In the genomic region with DNA sequence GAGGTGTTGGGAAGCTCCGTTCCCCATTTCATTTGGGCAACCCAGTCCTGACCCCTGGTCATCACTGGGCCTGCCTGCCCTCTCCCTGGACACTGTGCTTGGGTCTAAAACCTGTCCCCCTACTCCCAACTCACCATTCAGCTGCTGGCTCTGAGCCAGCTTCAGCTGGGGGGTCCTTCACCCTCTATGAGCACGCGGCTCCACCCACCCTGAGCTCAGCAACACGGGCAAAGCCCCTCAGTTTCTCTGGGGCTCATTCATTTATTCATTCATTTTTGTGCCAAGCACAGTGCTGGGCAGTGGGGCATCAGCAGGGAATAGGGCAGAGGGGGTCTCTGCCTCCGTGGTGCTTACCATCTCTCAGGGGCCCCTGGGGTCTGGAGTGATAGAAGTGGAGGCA, we compare ENCODE assay signal across 18 cellular contexts.
DNase-seq lines count a peak whose midpoint lies in the region; ATAC-seq, FAIRE-seq and TF ChIP-seq lines count a peak whose summit lies in the region.
"Had no signal": no experiment of that assay in that cellular context is flagged by ENCODE, and none has a peak within 500 bp of the region (broad histone marks: within the 10 kb centered on the region; RNA-seq: fewer than 3 reads in every experiment).

No MANE protein-coding gene starts in this region.

- no peak overlapping the region for H3K4me2 ChIP-seq in HepG2 (ENCODE audit: low read depth, low read length)
- H3K4me2 ChIP-seq: PC-9 had no signal

- CTCF ChIA-PET in GM10248 (lab: Yijun Ruan, JAX) (no interaction called here), HepG2 (lab: Yijun Ruan, JAX; ENCODE audit: low intra/inter-chr PET ratio, low total read pairs) (no interaction called here)

- H4K20me1 ChIP-seq in HepG2 (ENCODE audit: insufficient read depth, low read length), result no peaks in the 10 kb centered on the region

- H3K4me3 ChIP-seq in lung (no peak overlapping the region), HepG2 (replicated peaks in 1 of 3; ENCODE audit: insufficient read depth in 1 of 3, low read depth in 2 of 3, low read length in 3 of 3) (no peak overlapping the region)
- H3K4me3 ChIP-seq: PC-9, SJSA1 had no signal

- peaks cover 0 to 6% of the 10 kb centered on the region in 2 donors for H3K9me3 ChIP-seq in lung (ENCODE audit: control insufficient read depth in 2 of 2, insufficient read depth in 1 of 2, low read length in 1 of 2)
- no peaks in the 10 kb centered on the region for H3K9me3 ChIP-seq in HepG2 (ENCODE audit: low read length)
- H3K9me3 ChIP-seq: BE2C, SJSA1 had no signal

- H3K9ac ChIP-seq in HepG2 (ENCODE audit: insufficient read depth, low read depth, low read length), result no peak overlapping the region

- H3K36me3 ChIP-seq in lung (ENCODE audit: control insufficient read depth in 2 of 2, insufficient read depth in 2 of 2, low read length in 2 of 2), result no peaks in the 10 kb centered on the region
- H3K36me3 ChIP-seq in HepG2 (replicated peaks in 1 of 2; ENCODE audit: control insufficient read depth in 1 of 2, insufficient read depth in 2 of 2, low read length in 2 of 2), result no peaks in the 10 kb centered on the region
- H3K36me3 ChIP-seq: BE2C, SJSA1 had no signal

- FAIRE-seq in HepG2 (lab: Jason Lieb, UNC), result no peak

- TF ChIP-seq POLR2A in HepG2 (IDR thresholded peaks at IDR 0.05; ENCODE audit: insufficient read depth in 1 of 2, low read depth in 2 of 2, low read length in 2 of 2), result no peak

- H3K4me3 Mint-ChIP-seq in type B pancreatic cell, result no peak overlapping the region
- H3K4me3 Mint-ChIP-seq: CD4-positive, alpha-beta T cell had no signal

- peak; percentile 2 for DNase-seq in GM10248 (ENCODE audit: extremely low spot score)
- DNase-seq in activated CD8-positive, alpha-beta memory T cell treated with anti-CD3 and anti-CD28 coated beads, Interleukin-2, amount 50 U/mL, for 48 hours, result peak; percentile 4
- peak; percentile 16 for DNase-seq in lung (ENCODE audit: low spot score)
- DNase-seq in type B pancreatic cell (ENCODE audit: extremely low spot score, unreplicated experiment), result peak; percentile 36
- DNase-seq in activated CD4-positive, CD25-positive, alpha-beta regulatory T cell treated with anti-CD3 and anti-CD28 coated beads, Interleukin-2, amount 50 U/mL, for 72 hours, result no peak
- no peak for DNase-seq in Ammon's horn (ENCODE audit: low spot score)
- no peak for DNase-seq in HepG2 (ENCODE audit: low spot score)
- DNase-seq: BE2C; Calu3; CD4-positive, alpha-beta T cell; DMS79; HCEC 1CT; KBM-7; NCI-H1048; NCI-H510A treated with DMSO at 0.1 percent for 48 hours; NCI-H82; PC-9 had no signal

- POLR2A ChIA-PET in GM10248 (lab: Yijun Ruan, JAX), result no interaction called here
- POLR2A ChIA-PET in HepG2 (lab: Yijun Ruan, JAX), result no interaction called here

- no peak for TF ChIP-seq EP300 in HepG2 (IDR thresholded peaks at IDR 0.05; ENCODE audit: low read depth in 2 of 2, low read length in 2 of 2)
- TF ChIP-seq EP300 in HepG2 (CRISPR knock-in tag; IDR thresholded peaks at IDR 0.05; ENCODE audit: borderline replicate concordance), result no peak

- H3K4me1 Mint-ChIP-seq in type B pancreatic cell (ENCODE audit: unreplicated experiment), result no peaks in the 10 kb centered on the region

- H3K27ac ChIP-seq in lung (ENCODE audit: low read depth in 1 of 2, low read length in 1 of 2) (no peak overlapping the region), HepG2 (ENCODE audit: extremely low read length, insufficient read depth, low read length) (no peak overlapping the region)
- H3K27ac ChIP-seq: PC-9, SJSA1 had no signal

- peaks cover 53% of the 10 kb centered on the region for H3K27me3 Mint-ChIP-seq in type B pancreatic cell

- no peak for TF ChIP-seq CTCF in GM10248 (IDR thresholded peaks at IDR 0.05; ENCODE audit: control extremely low read depth, extremely low read depth, low read depth, missing control alignments)
- no peak for TF ChIP-seq CTCF in lung (IDR thresholded peaks at IDR 0.05; ENCODE audit: control extremely low read depth, extremely low read depth)
- no peak for TF ChIP-seq CTCF in type B pancreatic cell (conservative IDR thresholded peaks at IDR 0.05)
- TF ChIP-seq CTCF in HepG2 (CRISPR knock-in tag; IDR thresholded peaks at IDR 0.05), result no peak

- intact Hi-C loops in HepG2 (cut with micrococcal nuclease; ENCODE audit: unreplicated experiment), result no loop called here

- no peaks in the 10 kb centered on the region for H3K79me2 ChIP-seq in HepG2 (ENCODE audit: insufficient read depth, low read length)

- H3K9me3 Mint-ChIP-seq in type B pancreatic cell, result no peaks in the 10 kb centered on the region
- H3K9me3 Mint-ChIP-seq: CD4-positive, alpha-beta T cell had no signal

- 77 to 87% methylated on average over 5 of the region's 5 CpGs for WGBS in lung, 2 donors
- WGBS in HepG2 (ENCODE audit: low lambda C conversion rate), result 11% methylated on average over 5 of the region's 5 CpGs

- BruUV-seq in HepG2 (replicated peaks; lab: Mats Ljungman, UMichigan), result no TSS peak

- in situ Hi-C loops in HepG2 (cut with HindIII; ENCODE audit: extremely low pct_ligation_motif_present, low pct_unique_long_range_greater_than_20kb), result no loop called here

- no peak overlapping the region for H3K27ac Mint-ChIP-seq in type B pancreatic cell
- H3K27ac Mint-ChIP-seq: CD4-positive, alpha-beta T cell had no signal

- ATAC-seq in lung (ENCODE audit: insufficient read depth, low FRiP score) (no peak), HepG2 (no peak)

- H3K4me1 ChIP-seq in lung (ENCODE audit: control insufficient read depth in 2 of 2, insufficient read depth in 2 of 2, low read length in 2 of 2), result peaks cover 0 to 5% of the 10 kb centered on the region in 2 donors
- H3K4me1 ChIP-seq in HepG2 (ENCODE audit: insufficient read depth, low read length), result no peaks in the 10 kb centered on the region
- H3K4me1 ChIP-seq: SJSA1 had no signal

- no peaks in the 10 kb centered on the region for H3K36me3 Mint-ChIP-seq in type B pancreatic cell

- no peaks in the 10 kb centered on the region for H3K27me3 ChIP-seq in lung (ENCODE audit: control insufficient read depth, insufficient read depth)
- H3K27me3 ChIP-seq in HepG2 (ENCODE audit: control insufficient read depth in 1 of 2, insufficient read depth in 2 of 2, low read length in 2 of 2), result peaks cover 1 to 14% of the 10 kb centered on the region in 2 experiments; a peak in 2 of 5 replicates
- H3K27me3 ChIP-seq: BE2C had no signal

- no peak for TF ChIP-seq RAD21 in HepG2 (CRISPR knock-in tag; IDR thresholded peaks at IDR 0.05)

- H2AFZ ChIP-seq in HepG2 (ENCODE audit: low read length), result no peak overlapping the region
- H2AFZ ChIP-seq: PC-9 had no signal

TF ChIP-seq in HepG2, 621 proteins besides CTCF, POLR2A, EP300 and RAD21:
- TF ChIP-seq POLR2G (IDR thresholded peaks at IDR 0.05; ENCODE audit: low read depth, low read length), result no peak
- TF ChIP-seq CC2D1A (CRISPR knock-in tag; IDR thresholded peaks at IDR 0.05), result no peak

Comparison
In these comparisons a context has a peak if more than half of its experiments do, and no peak if none do; other contexts are left out.
1. DNase-seq: peak in GM10248 (single experiment), activated CD8-positive, alpha-beta memory T cell treated with anti-CD3 and anti-CD28 coated beads, Interleukin-2, amount 50 U/mL, for 48 hours (single experiment), lung (single experiment) and type B pancreatic cell (single experiment); none in activated CD4-positive, CD25-positive, alpha-beta regulatory T cell treated with anti-CD3 and anti-CD28 coated beads, Interleukin-2, amount 50 U/mL, for 72 hours (single experiment), Ammon's horn (single experiment) and HepG2 (single experiment).